In the genomic region with DNA sequence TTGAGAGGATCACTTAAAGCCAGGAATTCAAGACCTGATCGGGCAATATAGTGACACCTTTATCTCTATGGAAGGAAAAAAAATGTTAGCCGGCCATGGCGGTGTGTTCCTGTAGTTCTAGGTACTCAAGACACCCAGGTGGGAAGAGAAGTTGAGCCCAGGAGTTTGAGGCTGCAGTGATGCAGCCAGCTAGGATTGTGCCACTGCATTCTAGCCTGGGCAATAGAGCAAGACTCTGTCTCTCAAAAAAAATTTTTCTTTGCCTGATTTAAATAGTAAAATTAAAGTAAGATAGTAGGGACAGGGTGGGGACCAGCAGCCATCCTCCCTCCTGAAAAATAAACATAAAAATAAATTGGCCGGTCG, we compare ENCODE assay signal across 23 cellular contexts. TPM values are rescaled to one million over a fixed set of nuclear protein-coding genes. Genes with fewer than 3 reads are reported as not detected.
DNase-seq lines count a peak whose midpoint lies in the region; ATAC-seq and TF ChIP-seq lines count a peak whose summit lies in the region.
"Had no signal": no experiment of that assay in that cellular context is flagged by ENCODE, and none has a peak within 500 bp of the region (broad histone marks: within the 10 kb centered on the region; RNA-seq: fewer than 3 reads in every experiment).

No MANE protein-coding gene starts in this region.

- no peak for DNase-seq in endothelial cell (ENCODE audit: low spot score)
- no peak for DNase-seq in AG08395 (ENCODE audit: low spot score)
- DNase-seq in brain microvascular endothelial cell, result no peak
- DNase-seq in chondrocyte (ENCODE audit: low spot score), result no peak
- DNase-seq: activated CD4-positive, alpha-beta T cell treated with anti-CD3 and anti-CD28 coated beads, Interleukin-2, amount 50 U/mL, for 1 hour; activated CD8-positive, alpha-beta memory T cell treated with anti-CD3 and anti-CD28 coated beads, Interleukin-2, amount 50 U/mL, for 4 hours; activated effector memory CD4-positive, alpha-beta T cell treated with Interleukin-2 at 50 U/mL for 16 hours; Calu3; cortex of kidney; NCI-H2107; NCI-H510A; PC-9; SJCRH30; stimulated activated CD4-positive, alpha-beta T cell treated with anti-CD3 and anti-CD28 coated beads, Interleukin-4, amount 100 ng/mL, for 1 hour; stimulated activated naive CD4-positive, alpha-beta T cell; T-helper 17 cell had no signal

- no peaks in the 10 kb centered on the region for H3K27me3 ChIP-seq in HUES64 (ENCODE audit: insufficient read depth, low read length)
- no peaks in the 10 kb centered on the region for H3K27me3 ChIP-seq in mucosa of rectum (ENCODE audit: control insufficient read depth in 2 of 2, insufficient read depth in 2 of 2, low read length in 2 of 2)
- H3K27me3 ChIP-seq in brain microvascular endothelial cell (replicated peaks), result no peaks in the 10 kb centered on the region
- H3K27me3 ChIP-seq: BLaER1, SJCRH30, tibial nerve had no signal

- H3K9me3 ChIP-seq in HUES64 (ENCODE audit: insufficient read depth, low read depth, low read length), result peaks cover under 1% of the 10 kb centered on the region; the same call in 1 of the 2 replicates
- H3K9me3 ChIP-seq in mucosa of rectum (ENCODE audit: control insufficient read depth in 2 of 2, low read length in 2 of 2), result peaks cover 0 to 2% of the 10 kb centered on the region in 2 donors

- peaks cover 9% of the 10 kb centered on the region for H3K4me1 Mint-ChIP-seq in endothelial cell (ENCODE audit: unreplicated experiment)
- H3K4me1 Mint-ChIP-seq in chondrocyte (ENCODE audit: low read depth), result peaks cover 10% of the 10 kb centered on the region
- H3K4me1 Mint-ChIP-seq: T-helper 17 cell had no signal

- no peaks in the 10 kb centered on the region for H3K27me3 Mint-ChIP-seq in endothelial cell (ENCODE audit: unreplicated experiment)
- peaks cover 1% of the 10 kb centered on the region for H3K27me3 Mint-ChIP-seq in chondrocyte (ENCODE audit: low read depth)

- in situ Hi-C loops in brain microvascular endothelial cell (cut with HindIII; ENCODE audit: low pct_ligation_motif_present, low sequenced_read_pairs), result no loop called here

- no peak for TF ChIP-seq CTCF in 22Rv1 (IDR thresholded peaks at IDR 0.05)
- no peak for TF ChIP-seq CTCF in endothelial cell (IDR thresholded peaks at IDR 0.05; ENCODE audit: unreplicated experiment)
- TF ChIP-seq CTCF in brain microvascular endothelial cell (IDR thresholded peaks at IDR 0.05; ENCODE audit: low read depth, low read length, missing control alignments), result no peak
- no peak for TF ChIP-seq CTCF in chondrocyte (IDR thresholded peaks at IDR 0.05)

- no peaks in the 10 kb centered on the region for H3K9me3 Mint-ChIP-seq in endothelial cell (ENCODE audit: unreplicated experiment)
- H3K9me3 Mint-ChIP-seq in chondrocyte (ENCODE audit: low read depth), result peaks cover 10% of the 10 kb centered on the region

- H3K27ac Mint-ChIP-seq in endothelial cell (ENCODE audit: unreplicated experiment) (peak overlapping the region; percentile 80), chondrocyte (ENCODE audit: unreplicated experiment) (no peak overlapping the region)
- H3K27ac Mint-ChIP-seq: T-helper 17 cell had no signal

- H3K36me3 ChIP-seq in HUES64 (ENCODE audit: insufficient read depth, low read length) (peaks cover 7% of the 10 kb centered on the region; the same call in 1 of the 2 replicates), mucosa of rectum (ENCODE audit: control insufficient read depth in 2 of 2, insufficient read depth in 2 of 2, low read length in 2 of 2) (no peaks in the 10 kb centered on the region), brain microvascular endothelial cell (replicated peaks) (no peaks in the 10 kb centered on the region)
- H3K36me3 ChIP-seq: BLaER1, SJCRH30, tibial nerve had no signal

- peak overlapping the region; percentile 93 for H3K27ac ChIP-seq in 22Rv1
- peak overlapping the region; percentile 67; the same call in 1 of the 2 replicates for H3K27ac ChIP-seq in HUES64 (ENCODE audit: low read depth, low read length)
- peak overlapping the region; percentile 27 to 39 for H3K27ac ChIP-seq in mucosa of rectum (ENCODE audit: low read depth in 2 of 2, low read length in 2 of 2)
- H3K27ac ChIP-seq in brain microvascular endothelial cell, result no peak overlapping the region
- H3K27ac ChIP-seq: BLaER1, SJCRH30, tibial nerve had no signal

- H3K4me1 ChIP-seq in HUES64 (ENCODE audit: insufficient read depth, low read length) (peaks cover 22% of the 10 kb centered on the region), mucosa of rectum (ENCODE audit: control insufficient read depth in 2 of 2, insufficient read depth in 2 of 2, low read length in 2 of 2) (peaks cover 0 to 9% of the 10 kb centered on the region in 2 donors)
- H3K4me1 ChIP-seq: BLaER1, tibial nerve had no signal

- WGBS in HUES64, result 94% methylated on average over 5 of the region's 5 CpGs

- H3K36me3 Mint-ChIP-seq in endothelial cell (ENCODE audit: low read depth, unreplicated experiment) (peaks cover 5% of the 10 kb centered on the region), chondrocyte (ENCODE audit: low read depth) (no peaks in the 10 kb centered on the region)

- H3K9ac ChIP-seq in HUES64 (ENCODE audit: low read depth, low read length), result no peak overlapping the region
- H3K9ac ChIP-seq in mucosa of rectum (ENCODE audit: low read depth in 1 of 2, low read length in 2 of 2), result no peak overlapping the region
- H3K9ac ChIP-seq: BLaER1 had no signal

- H3K4me3 Mint-ChIP-seq in endothelial cell (ENCODE audit: unreplicated experiment) (no peak overlapping the region), chondrocyte (ENCODE audit: unreplicated experiment) (no peak overlapping the region)
- H3K4me3 Mint-ChIP-seq: T-helper 17 cell had no signal

- H3K4me3 ChIP-seq in HUES64 (ENCODE audit: low read length) (peak overlapping the region; percentile 47; the same call in 1 of the 2 replicates), mucosa of rectum (ENCODE audit: low read length in 2 of 2) (no peak overlapping the region), brain microvascular endothelial cell (ENCODE audit: low read depth, low read length) (no peak overlapping the region)
- H3K4me3 ChIP-seq: BLaER1, PC-9, SJCRH30, tibial nerve had no signal

- no peak for ATAC-seq in HG03175 (IDR thresholded peaks at IDR 0.05; ENCODE audit: unreplicated experiment)
- ATAC-seq: T-helper 17 cell had no signal

RNA-seq across cellular contexts. Expression of a gene that starts 16.9 kb away (rescaled TPM):
- 0.80 TPM for polyA plus RNA-seq in HUES64 (2013, experiment 1 of 2)
- polyA plus RNA-seq in HUES64 (2013, experiment 2 of 2), result 3.2 TPM
- total RNA-seq in endothelial cell (ENCODE audit: unreplicated experiment) (1.1 TPM), chondrocyte (0.73 to 1.2 TPM (median 0.92 TPM) in 3 replicates)
- polyA plus RNA-seq: endothelial cell of umbilical vein had no signal

RNA-seq across cellular contexts. Expression of a gene that starts 21.0 kb away (rescaled TPM):
- 26.0 TPM for polyA plus RNA-seq in HUES64 (2013, experiment 1 of 2)
- 37.6 TPM for polyA plus RNA-seq in HUES64 (2013, experiment 2 of 2)
- 181 TPM for total RNA-seq in endothelial cell (ENCODE audit: unreplicated experiment)
- 145 to 165 TPM (median 155 TPM) in 3 replicates for total RNA-seq in chondrocyte
